9 cellular contexts compared by ENCODE assay signal in genomic region chr5:40676643-40677333, GRCh38. TPM values are rescaled to one million over a fixed set of nuclear protein-coding genes. Genes with fewer than 3 reads are reported as not detected.
A peak's percentile ranks its signal among the peaks of the same experiment; 100 is the strongest.
DNase-seq lines count a peak whose midpoint lies in the region; ATAC-seq, FAIRE-seq and TF ChIP-seq lines count a peak whose summit lies in the region.
"Had no signal": no experiment of that assay in that cellular context is flagged by ENCODE, and none has a peak within 500 bp of the region (broad histone marks: within the 10 kb centered on the region; RNA-seq: fewer than 3 reads in every experiment).

No MANE protein-coding gene starts in this region.

- peak overlapping the region; percentile 92 for H3K4me2 ChIP-seq in keratinocyte (ENCODE audit: control insufficient read depth, extremely low read depth, insufficient read depth, low read depth, low read length)

- H3K27me3 ChIP-seq in keratinocyte (ENCODE audit: control insufficient read depth, extremely low read depth, insufficient read depth, low read length) = no peaks in the 10 kb centered on the region
- peaks cover 8% of the 10 kb centered on the region for H3K27me3 ChIP-seq in upper lobe of right lung

- FAIRE-seq in keratinocyte (lab: Jason Lieb, UNC) = peak; percentile 89
- FAIRE-seq: colon had no signal

- H3K9me3 ChIP-seq in keratinocyte (ENCODE audit: control insufficient read depth, low read depth, low read length) = no peaks in the 10 kb centered on the region
- no peaks in the 10 kb centered on the region for H3K9me3 ChIP-seq in upper lobe of right lung

- H3K36me3 Mint-ChIP-seq in activated naive CD4-positive, alpha-beta T cell treated with anti-CD3 and anti-CD28 coated beads for 36 hours (ENCODE audit: low read depth) = peaks cover 19% of the 10 kb centered on the region
- H3K36me3 Mint-ChIP-seq in activated naive CD8-positive, alpha-beta T cell = peaks cover 7% of the 10 kb centered on the region

- H3K36me3 ChIP-seq in keratinocyte (ENCODE audit: control insufficient read depth in 2 of 2, extremely low read depth in 1 of 2, insufficient read depth in 2 of 2, low read length in 2 of 2) (peaks cover 0 to 4% of the 10 kb centered on the region in 2 experiments), upper lobe of right lung (no peaks in the 10 kb centered on the region)

- H4K20me1 ChIP-seq in keratinocyte (ENCODE audit: control insufficient read depth, extremely low read depth, insufficient read depth, low read length) = no peaks in the 10 kb centered on the region

- H3K9ac ChIP-seq in keratinocyte (ENCODE audit: control insufficient read depth, extremely low read depth, insufficient read depth, low read length) = peak overlapping the region; percentile 61

- peaks cover 20% of the 10 kb centered on the region for H3K79me2 ChIP-seq in keratinocyte (ENCODE audit: control insufficient read depth, insufficient read depth, low read length)

- peak; percentile 51 for DNase-seq in activated naive CD4-positive, alpha-beta T cell treated with anti-CD3 and anti-CD28 coated beads for 36 hours
- DNase-seq in activated naive CD4-positive, alpha-beta T cell treated with anti-CD3 and anti-CD28 coated beads, Interleukin-2, amount 50 U/mL, for 16 hours = no peak
- peak; percentile 66 for DNase-seq in keratinocyte (ENCODE audit: low read depth, low spot score)
- no peak for DNase-seq in upper lobe of right lung
- DNase-seq in ecto neural progenitor cell (ENCODE audit: low spot score) = no peak
- DNase-seq in HUDEP-2 (lab: John Stamatoyannopoulos, UW; ENCODE audit: unreplicated experiment in 76 of 76) = no peak

- H3K4me3 Mint-ChIP-seq in activated naive CD4-positive, alpha-beta T cell treated with anti-CD3 and anti-CD28 coated beads for 36 hours = peak overlapping the region; percentile 43
- H3K4me3 Mint-ChIP-seq in activated naive CD8-positive, alpha-beta T cell = peak overlapping the region; percentile 23

- no peaks in the 10 kb centered on the region for H3K9me3 Mint-ChIP-seq in activated naive CD4-positive, alpha-beta T cell treated with anti-CD3 and anti-CD28 coated beads for 36 hours
- no peaks in the 10 kb centered on the region for H3K9me3 Mint-ChIP-seq in activated naive CD8-positive, alpha-beta T cell (ENCODE audit: low read depth)

- no peak for ATAC-seq in upper lobe of right lung
- ATAC-seq in GM21367 (IDR thresholded peaks at IDR 0.05; ENCODE audit: unreplicated experiment) = no peak

- TF ChIP-seq CTCF in keratinocyte (optimal IDR thresholded peaks at IDR 0.05 in 1 of 3, IDR thresholded peaks at IDR 0.05 in 1 of 3, conservative IDR thresholded peaks at IDR 0.05 in 1 of 3; ENCODE audit: extremely low read depth in 1 of 3, insufficient read depth in 2 of 3, low read length in 3 of 3) (no peak), upper lobe of right lung (IDR thresholded peaks at IDR 0.05) (no peak)

- H2AFZ ChIP-seq in keratinocyte (ENCODE audit: control insufficient read depth, low read length) = peak overlapping the region; percentile 45

- H3K4me1 ChIP-seq in keratinocyte (ENCODE audit: control insufficient read depth, extremely low read depth, insufficient read depth, low read length) = peaks cover 37% of the 10 kb centered on the region
- peaks cover 10% of the 10 kb centered on the region for H3K4me1 ChIP-seq in upper lobe of right lung

- H3K4me1 Mint-ChIP-seq in activated naive CD4-positive, alpha-beta T cell treated with anti-CD3 and anti-CD28 coated beads for 36 hours (ENCODE audit: low read depth) = peaks cover 63% of the 10 kb centered on the region
- peaks cover 63% of the 10 kb centered on the region for H3K4me1 Mint-ChIP-seq in activated naive CD8-positive, alpha-beta T cell (ENCODE audit: low read depth)

- intact Hi-C loops in activated naive CD4-positive, alpha-beta T cell treated with anti-CD3 and anti-CD28 coated beads for 36 hours (cut with micrococcal nuclease) = loop anchor here (1.0 to 5.0 kb wide), 2 partner anchors 343 to 1604 kb away; partner anchors contain the start of gene RICTOR
- intact Hi-C loops in upper lobe of right lung (cut with DNase I) = no loop called here

- dilution Hi-C loops in keratinocyte (cut with MboI; ENCODE audit: extremely low pct_ligation_motif_present, low sequenced_read_pairs) = no loop called here

- H3K9me1 ChIP-seq in keratinocyte (ENCODE audit: control insufficient read depth, extremely low read depth, insufficient read depth, low read length) = no peaks in the 10 kb centered on the region

- peak overlapping the region; percentile 89 for H3K27ac Mint-ChIP-seq in activated naive CD4-positive, alpha-beta T cell treated with anti-CD3 and anti-CD28 coated beads for 36 hours
- H3K27ac Mint-ChIP-seq in activated naive CD8-positive, alpha-beta T cell = peak overlapping the region; percentile 88

- H3K4me3 ChIP-seq in keratinocyte (ENCODE audit: control insufficient read depth in 2 of 3, extremely low read depth in 1 of 3, insufficient read depth in 2 of 3, low read depth in 1 of 3, low read length in 3 of 3) = peak overlapping the region in 2 of 3 experiments; percentile 35 to 45
- peak overlapping the region; percentile 88 for H3K4me3 ChIP-seq in upper lobe of right lung

- no peaks in the 10 kb centered on the region for H3K27me3 Mint-ChIP-seq in activated naive CD4-positive, alpha-beta T cell treated with anti-CD3 and anti-CD28 coated beads for 36 hours (ENCODE audit: low read depth)
- H3K27me3 Mint-ChIP-seq in activated naive CD8-positive, alpha-beta T cell = no peaks in the 10 kb centered on the region

- H3K27ac ChIP-seq in keratinocyte (ENCODE audit: control insufficient read depth, insufficient read depth, low read length) (peak overlapping the region; percentile 98), upper lobe of right lung (peak overlapping the region; percentile 76)

- CTCF ChIA-PET in activated naive CD4-positive, alpha-beta T cell treated with anti-CD3 and anti-CD28 coated beads for 36 hours (lab: Charles Lee) = interaction anchor here (0.6 to 1.6 kb wide), 3 partner anchors 24 to 378 kb away, joined by 3 to 5 read pairs (median 3); no protein-coding TSS in a partner anchor

RNA-seq across cellular contexts. Expression of gene PTGER4, which starts 2.9 kb away (rescaled TPM):
- 10 to 100 TPM; 83.8 to 86.3 TPM for total RNA-seq in activated naive CD4-positive, alpha-beta T cell treated with anti-CD3 and anti-CD28 coated beads for 36 hours
- 7.5 to 12.2 TPM (median 9.5 TPM) in 3 replicates for polyA plus RNA-seq in keratinocyte
- 2.9 TPM for polyA plus RNA-seq in keratinocyte (2011; ENCODE audit: low read depth)
- 6.0 and 7.3 TPM in 2 replicates for polyA plus RNA-seq in keratinocyte (2011; cell fraction: cytosol; rRNA removed)
- 16.4 and 19.3 TPM in 2 replicates for polyA plus RNA-seq in keratinocyte (2011; cell fraction: nucleus; rRNA removed)
- polyA plus RNA-seq in keratinocyte (2012; ENCODE audit: low replicate concordance) = 4.0 and 8.4 TPM in 2 replicates
- 9.8 to 18.0 TPM (median 12.5 TPM) in 3 replicates for polyA minus RNA-seq in keratinocyte
- polyA minus RNA-seq in keratinocyte (2011; cell fraction: cytosol; rRNA and poly(A)+ RNA removed) = 50.8 TPM
- polyA minus RNA-seq in keratinocyte (2011; cell fraction: nucleus; rRNA and poly(A)+ RNA removed) = 42.4 and 43.2 TPM in 2 replicates
- 31.2 TPM for total RNA-seq in upper lobe of right lung

Comparison
In these comparisons a context has a peak if more than half of its experiments do, and no peak if none do; other contexts are left out.
1. DNase-seq: peak in activated naive CD4-positive, alpha-beta T cell treated with anti-CD3 and anti-CD28 coated beads for 36 hours (single experiment) and keratinocyte (single experiment); none in activated naive CD4-positive, alpha-beta T cell treated with anti-CD3 and anti-CD28 coated beads, Interleukin-2, amount 50 U/mL, for 16 hours (single experiment), upper lobe of right lung (single experiment), ecto neural progenitor cell (single experiment) and HUDEP-2 (0 of 76).